ENCODE assay signal across 12 cellular contexts in genomic region chr4:2256781-2257191, GRCh38. TPM values are rescaled to one million over a fixed set of nuclear protein-coding genes. Genes with fewer than 3 reads are reported as not detected.
A peak's percentile ranks its signal among the peaks of the same experiment; 100 is the strongest.
DNase-seq lines count a peak whose midpoint lies in the region; ATAC-seq and TF ChIP-seq lines count a peak whose summit lies in the region.
"Had no signal": no experiment of that assay in that cellular context is flagged by ENCODE, and none has a peak within 500 bp of the region (broad histone marks: within the 10 kb centered on the region; RNA-seq: fewer than 3 reads in every experiment).

No MANE protein-coding gene starts in this region.

- no peak for ATAC-seq in activated CD8-positive, alpha-beta memory T cell treated with anti-CD3 and anti-CD28 coated beads, Interleukin-2, amount 10 ng/mL, durations not matched to agents 7 days and 5 days
- no peak for ATAC-seq in GM18517 (IDR thresholded peaks at IDR 0.05; ENCODE audit: unreplicated experiment)

- DNase-seq in activated CD8-positive, alpha-beta memory T cell treated with anti-CD3 and anti-CD28 coated beads, Interleukin-2, amount 10 ng/mL, durations not matched to agents 7 days and 5 days, result peak; percentile 37
- DNase-seq in activated CD8-positive, alpha-beta memory T cell treated with anti-CD3 and anti-CD28 coated beads for 24 hours, result no peak
- DNase-seq in endothelial cell (ENCODE audit: low spot score) (peak; percentile 2), tibial artery (peak; percentile 78 to 94), NCI-H1436 (lab: John Stamatoyannopoulos, UW) (no peak), NCI-H1105 (lab: John Stamatoyannopoulos, UW) (no peak)
- DNase-seq: NCI-H1694, PC-9, trophoblast cell had no signal

- no peaks in the 10 kb centered on the region for H3K9me3 Mint-ChIP-seq in activated CD8-positive, alpha-beta memory T cell treated with anti-CD3 and anti-CD28 coated beads, Interleukin-2, amount 10 ng/mL, durations not matched to agents 7 days and 5 days (ENCODE audit: low read depth)
- no peaks in the 10 kb centered on the region for H3K9me3 Mint-ChIP-seq in endothelial cell (ENCODE audit: unreplicated experiment)
- H3K9me3 Mint-ChIP-seq: dendritic cell treated with granulocyte-macrophage colony-stimulating factor and Interleukin-4, amounts not matched to agents 40 ng/mL and 50 ng/mL, for 4 days had no signal

- CTCF ChIA-PET in activated CD8-positive, alpha-beta memory T cell treated with anti-CD3 and anti-CD28 coated beads, Interleukin-2, amount 10 ng/mL, durations not matched to agents 7 days and 5 days (lab: Charles Lee), result interaction anchor here (1.1 kb wide), 1 partner anchor 37 kb away, joined by 3 read pairs; no protein-coding TSS in a partner anchor

- no peaks in the 10 kb centered on the region for H3K27me3 Mint-ChIP-seq in activated CD8-positive, alpha-beta memory T cell treated with anti-CD3 and anti-CD28 coated beads, Interleukin-2, amount 10 ng/mL, durations not matched to agents 7 days and 5 days
- peaks cover 16% of the 10 kb centered on the region for H3K27me3 Mint-ChIP-seq in endothelial cell (ENCODE audit: unreplicated experiment)
- H3K27me3 Mint-ChIP-seq: dendritic cell treated with granulocyte-macrophage colony-stimulating factor and Interleukin-4, amounts not matched to agents 40 ng/mL and 50 ng/mL, for 4 days had no signal

- H3K4me3 Mint-ChIP-seq in activated CD8-positive, alpha-beta memory T cell treated with anti-CD3 and anti-CD28 coated beads, Interleukin-2, amount 10 ng/mL, durations not matched to agents 7 days and 5 days, result no peak overlapping the region
- H3K4me3 Mint-ChIP-seq in endothelial cell (ENCODE audit: unreplicated experiment), result no peak overlapping the region
- H3K4me3 Mint-ChIP-seq: dendritic cell treated with granulocyte-macrophage colony-stimulating factor and Interleukin-4, amounts not matched to agents 40 ng/mL and 50 ng/mL, for 4 days had no signal

- H3K27ac ChIP-seq in muscle layer of duodenum (ENCODE audit: low read length), result peak overlapping the region; percentile 23
- H3K27ac ChIP-seq in tibial artery, result peak overlapping the region; percentile 95 to 96
- H3K27ac ChIP-seq: PC-9 had no signal

- no peaks in the 10 kb centered on the region for H3K9me3 ChIP-seq in muscle layer of duodenum (ENCODE audit: control insufficient read depth in 1 of 2, low read length in 2 of 2)
- no peaks in the 10 kb centered on the region for H3K9me3 ChIP-seq in tibial artery

- H3K4me1 Mint-ChIP-seq in activated CD8-positive, alpha-beta memory T cell treated with anti-CD3 and anti-CD28 coated beads, Interleukin-2, amount 10 ng/mL, durations not matched to agents 7 days and 5 days, result no peaks in the 10 kb centered on the region
- peaks cover 12% of the 10 kb centered on the region for H3K4me1 Mint-ChIP-seq in endothelial cell (ENCODE audit: unreplicated experiment)

- TF ChIP-seq CTCF in endothelial cell (IDR thresholded peaks at IDR 0.05; ENCODE audit: unreplicated experiment) (no peak), tibial artery (IDR thresholded peaks at IDR 0.05) (no peak)

- H3K27me3 ChIP-seq in muscle layer of duodenum (ENCODE audit: low read depth, low read length) (no peaks in the 10 kb centered on the region), tibial artery (no peaks in the 10 kb centered on the region)

- H3K36me3 ChIP-seq in muscle layer of duodenum (ENCODE audit: control insufficient read depth in 1 of 2, insufficient read depth in 2 of 2, low read length in 2 of 2) (peaks cover 19 to 24% of the 10 kb centered on the region in 2 donors), tibial artery (peaks cover 20 to 39% (median 36%) of the 10 kb centered on the region in 3 donors)

- intact Hi-C loops in tibial artery (cut with DNase I; ENCODE audit: low total_unique reads), result no loop called here

- H3K27ac Mint-ChIP-seq in activated CD8-positive, alpha-beta memory T cell treated with anti-CD3 and anti-CD28 coated beads, Interleukin-2, amount 10 ng/mL, durations not matched to agents 7 days and 5 days, result no peak overlapping the region
- H3K27ac Mint-ChIP-seq in endothelial cell (ENCODE audit: unreplicated experiment), result no peak overlapping the region
- H3K27ac Mint-ChIP-seq: dendritic cell treated with granulocyte-macrophage colony-stimulating factor and Interleukin-4, amounts not matched to agents 40 ng/mL and 50 ng/mL, for 4 days had no signal

- H3K4me1 ChIP-seq in muscle layer of duodenum (ENCODE audit: control insufficient read depth in 1 of 2, insufficient read depth in 2 of 2, low read length in 2 of 2), result peaks cover 20 to 62% of the 10 kb centered on the region in 2 donors
- peaks cover 3 to 74% (median 66%) of the 10 kb centered on the region in 4 donors for H3K4me1 ChIP-seq in tibial artery

- no peaks in the 10 kb centered on the region for H3K36me3 Mint-ChIP-seq in activated CD8-positive, alpha-beta memory T cell treated with anti-CD3 and anti-CD28 coated beads, Interleukin-2, amount 10 ng/mL, durations not matched to agents 7 days and 5 days
- peaks cover 23% of the 10 kb centered on the region for H3K36me3 Mint-ChIP-seq in endothelial cell (ENCODE audit: low read depth, unreplicated experiment)

- H3K4me3 ChIP-seq in muscle layer of duodenum (ENCODE audit: low read depth in 1 of 2, low read length in 2 of 2) (peak overlapping the region in 1 of 2 donors; percentile 51), tibial artery (peak overlapping the region; percentile 18 to 43)
- H3K4me3 ChIP-seq: PC-9 had no signal

RNA-seq across cellular contexts. Expression of gene MXD4, which starts 5.1 kb away (rescaled TPM):
- total RNA-seq in activated CD8-positive, alpha-beta memory T cell treated with anti-CD3 and anti-CD28 coated beads, Interleukin-2, amount 10 ng/mL, durations not matched to agents 7 days and 5 days, result 10 to 100 TPM; 13.7 to 14.3 TPM
- total RNA-seq in endothelial cell (ENCODE audit: unreplicated experiment), result 93.5 TPM

RNA-seq across cellular contexts. Expression of gene HAUS3, which starts 14.9 kb away (rescaled TPM):
- 10 to 100 TPM; 29.8 to 34.5 TPM for total RNA-seq in activated CD8-positive, alpha-beta memory T cell treated with anti-CD3 and anti-CD28 coated beads, Interleukin-2, amount 10 ng/mL, durations not matched to agents 7 days and 5 days
- 16.2 TPM for total RNA-seq in endothelial cell (ENCODE audit: unreplicated experiment)

RNA-seq across cellular contexts. Expression of gene POLN, which starts 14.9 kb away (rescaled TPM):
- 1 to 10 TPM; 5.5 to 5.6 TPM for total RNA-seq in activated CD8-positive, alpha-beta memory T cell treated with anti-CD3 and anti-CD28 coated beads, Interleukin-2, amount 10 ng/mL, durations not matched to agents 7 days and 5 days
- 2.5 TPM for total RNA-seq in endothelial cell (ENCODE audit: unreplicated experiment)

Comparison
In these comparisons a context has a peak if more than half of its experiments do, and no peak if none do; other contexts are left out.
1. DNase-seq: peak in activated CD8-positive, alpha-beta memory T cell treated with anti-CD3 and anti-CD28 coated beads, Interleukin-2, amount 10 ng/mL, durations not matched to agents 7 days and 5 days (single experiment), endothelial cell (single experiment) and tibial artery (2 of 2); none in activated CD8-positive, alpha-beta memory T cell treated with anti-CD3 and anti-CD28 coated beads for 24 hours (single experiment), NCI-H1436 (single experiment) and NCI-H1105 (single experiment).